Comparison of ENCODE assay signal across 16 cellular contexts in the genomic region with DNA sequence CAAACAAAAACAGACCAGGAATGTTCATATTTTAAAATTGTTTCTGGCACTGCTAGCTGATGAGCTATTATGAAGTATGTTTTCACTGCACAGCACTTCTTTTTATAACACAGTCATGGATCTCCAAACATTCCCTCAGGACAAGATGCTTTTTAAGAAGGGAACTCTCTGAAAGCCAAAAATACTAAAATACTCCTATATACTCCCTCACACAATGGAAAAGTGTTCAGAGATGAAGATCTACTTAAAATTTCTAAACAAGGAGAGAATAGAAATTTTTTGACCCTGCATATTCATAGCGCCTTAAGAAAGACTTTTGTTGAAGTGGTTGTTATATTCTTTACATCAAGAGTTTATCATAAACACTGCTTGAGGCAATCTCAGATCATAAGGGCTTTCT.
DNase-seq lines count a peak whose midpoint lies in the region; TF ChIP-seq lines count a peak whose summit lies in the region.
"Had no signal": no experiment of that assay in that cellular context is flagged by ENCODE, and none has a peak within 500 bp of the region (broad histone marks: within the 10 kb centered on the region; RNA-seq: fewer than 3 reads in every experiment).

No MANE protein-coding gene starts in this region.

- 96% methylated on average over 1 of the region's 1 CpG for WGBS in smooth muscle cell (ENCODE audit: low lambda C conversion rate)

- no peak for TF ChIP-seq CTCF in smooth muscle cell (IDR thresholded peaks at IDR 0.05; ENCODE audit: borderline replicate concordance, insufficient read depth, poor library complexity, severe bottlenecking)
- no peak for TF ChIP-seq CTCF in left ventricle myocardium inferior (IDR thresholded peaks at IDR 0.05; ENCODE audit: borderline replicate concordance)

- H2AFZ ChIP-seq in smooth muscle cell (ENCODE audit: low read depth): peak overlapping the region; percentile 63

- H3K9me3 ChIP-seq in smooth muscle cell (replicated peaks; ENCODE audit: low read depth) (no peaks in the 10 kb centered on the region), left ventricle myocardium inferior (replicated peaks) (no peaks in the 10 kb centered on the region)
- H3K9me3 ChIP-seq: A549; BLaER1 treated with 17β-estradiol and CSF1 and Interleukin-3, amounts not matched to agents 10 nM and 100 nM; Caco-2 had no signal

- DNase-seq in SK-MEL-5 (ENCODE audit: low read depth, low spot score) (peak; percentile 8), foreskin melanocyte (peak; percentile 57), smooth muscle cell (lab: John Stamatoyannopoulos, UW; ENCODE audit: unreplicated experiment) (no peak), left ventricle myocardium inferior (no peak), NCI-H187 (lab: John Stamatoyannopoulos, UW) (no peak)
- DNase-seq: AML-193; Caco-2; Calu3; CD4-positive, alpha-beta T cell; CD8-positive, alpha-beta T cell; DMS79 treated with DMSO at 0.1 percent for 48 hours; GF-D8 had no signal

- intact Hi-C loops in left ventricle myocardium inferior (cut with micrococcal nuclease): no loop called here

- H3K27me3 ChIP-seq in smooth muscle cell (ENCODE audit: low read depth) (no peaks in the 10 kb centered on the region), left ventricle myocardium inferior (ENCODE audit: low read depth) (no peaks in the 10 kb centered on the region)
- H3K27me3 ChIP-seq: BLaER1 treated with 17β-estradiol and CSF1 and Interleukin-3, amounts not matched to agents 10 nM and 100 nM had no signal

- no peaks in the 10 kb centered on the region for H3K4me1 ChIP-seq in smooth muscle cell (ENCODE audit: low read depth)
- no peaks in the 10 kb centered on the region for H3K4me1 ChIP-seq in left ventricle myocardium inferior
- H3K4me1 ChIP-seq: A549; BLaER1 treated with 17β-estradiol and CSF1 and Interleukin-3, amounts not matched to agents 10 nM and 100 nM; Caco-2 had no signal

- no peaks in the 10 kb centered on the region for H3K36me3 ChIP-seq in smooth muscle cell (ENCODE audit: low read depth)
- no peaks in the 10 kb centered on the region for H3K36me3 ChIP-seq in left ventricle myocardium inferior
- H3K36me3 ChIP-seq: BLaER1 treated with 17β-estradiol and CSF1 and Interleukin-3, amounts not matched to agents 10 nM and 100 nM had no signal

- H3K9ac ChIP-seq in smooth muscle cell (ENCODE audit: low read depth): no peak overlapping the region
- H3K9ac ChIP-seq: BLaER1 treated with 17β-estradiol and CSF1 and Interleukin-3, amounts not matched to agents 10 nM and 100 nM had no signal

- no peaks in the 10 kb centered on the region for H4K20me1 ChIP-seq in smooth muscle cell (ENCODE audit: low read depth)
- H4K20me1 ChIP-seq: BLaER1 treated with 17β-estradiol and CSF1 and Interleukin-3, amounts not matched to agents 10 nM and 100 nM had no signal

- no peaks in the 10 kb centered on the region for H3K79me2 ChIP-seq in smooth muscle cell (ENCODE audit: low read depth)

- H3K27ac ChIP-seq in smooth muscle cell (ENCODE audit: low read depth) (no peak overlapping the region), left ventricle myocardium inferior (replicated peaks) (no peak overlapping the region)
- H3K27ac ChIP-seq: 22Rv1; A549; BLaER1 treated with 17β-estradiol and CSF1 and Interleukin-3, amounts not matched to agents 10 nM and 100 nM; C4-2B had no signal

- in situ Hi-C loops in SK-MEL-5 (cut with HindIII; ENCODE audit: low pct_unique_long_range_greater_than_20kb, low sequenced_read_pairs): no loop called here

- no peaks in the 10 kb centered on the region for H3F3A ChIP-seq in smooth muscle cell (ENCODE audit: low read depth)

- H3K4me3 ChIP-seq in smooth muscle cell: no peak overlapping the region
- H3K4me3 ChIP-seq in left ventricle myocardium inferior: no peak overlapping the region
- H3K4me3 ChIP-seq: A549; BLaER1 treated with 17β-estradiol and CSF1 and Interleukin-3, amounts not matched to agents 10 nM and 100 nM had no signal

- H3K4me2 ChIP-seq in smooth muscle cell: no peak overlapping the region
- H3K4me2 ChIP-seq: A549; BLaER1 treated with 17β-estradiol and CSF1 and Interleukin-3, amounts not matched to agents 10 nM and 100 nM had no signal

Comparison
In these comparisons a context has a peak if more than half of its experiments do, and no peak if none do; other contexts are left out.
1. DNase-seq: peak in SK-MEL-5 (single experiment) and foreskin melanocyte (single experiment); none in smooth muscle cell (single experiment), left ventricle myocardium inferior (single experiment) and NCI-H187 (0 of 2).